Comparison of ENCODE assay signal across 7 cellular contexts in genomic region chr1:149782600-149782999, GRCh38. TPM values are rescaled to one million over a fixed set of nuclear protein-coding genes. Genes with fewer than 3 reads are reported as not detected.
"Had no signal": no experiment of that assay in that cellular context is flagged by ENCODE, and none has a peak within 500 bp of the region (broad histone marks: within the 10 kb centered on the region; RNA-seq: fewer than 3 reads in every experiment).

TSS of gene FCGR1A (plus strand) at chr1:149782694. CDS start at chr1:149782744, 50 bp downstream.

RNA-seq across cellular contexts. Expression of gene FCGR1A, which starts in this region (rescaled TPM):
- total RNA-seq: activated B cell treated with CpG ODN at 0.5 μM for 24 hours; activated naive CD8-positive, alpha-beta T cell treated with anti-CD3 and anti-CD28 coated beads for 36 hours; bronchial epithelial cell; foreskin keratinocyte; mammary epithelial cell; naive thymus-derived CD8-positive, alpha-beta T cell; osteoblast had no signal
- polyA plus RNA-seq: foreskin keratinocyte, mammary epithelial cell had no signal
